In genomic region chr15:40762919-40763800, GRCh38 we compare ENCODE assay signal across 8 cellular contexts. TPM values are rescaled to one million over a fixed set of nuclear protein-coding genes. Genes with fewer than 3 reads are reported as not detected.
DNase-seq lines count a peak whose midpoint lies in the region; ATAC-seq and TF ChIP-seq lines count a peak whose summit lies in the region.

No MANE protein-coding gene starts in this region.

- peak overlapping the region; percentile 50 for H2AFZ ChIP-seq in neural progenitor cell (replicated peaks)

- H3K4me2 ChIP-seq in neural progenitor cell: peak overlapping the region; percentile 83

- peak overlapping the region; percentile 89 for H3K4me3 Mint-ChIP-seq in CD4-positive, alpha-beta T cell
- peak overlapping the region; percentile 78 for H3K4me3 Mint-ChIP-seq in activated T-helper 2 cell treated with anti-CD3 and anti-CD28 coated beads, Interferon-gamma antibody, Interleukin-2, Interleukin-4, amounts not matched to agents 10 μg/mL and 5 μg/mL and 100 μg/mL, durations not matched to agents 14 hours and 24 hours and 36 hours (ENCODE audit: low read depth)
- peak overlapping the region; percentile 84 for H3K4me3 Mint-ChIP-seq in neural progenitor cell

- H3K4me1 Mint-ChIP-seq in CD4-positive, alpha-beta T cell (ENCODE audit: low read depth): peaks cover 22% of the 10 kb centered on the region
- H3K4me1 Mint-ChIP-seq in activated T-helper 2 cell treated with anti-CD3 and anti-CD28 coated beads, Interferon-gamma antibody, Interleukin-2, Interleukin-4, amounts not matched to agents 10 μg/mL and 5 μg/mL and 100 μg/mL, durations not matched to agents 14 hours and 24 hours and 36 hours (ENCODE audit: low read depth): peaks cover 15% of the 10 kb centered on the region
- peaks cover 34% of the 10 kb centered on the region for H3K4me1 Mint-ChIP-seq in neural progenitor cell

- H3K9me3 ChIP-seq in CD4-positive, alpha-beta T cell (ENCODE audit: control insufficient read depth, low read length): no peaks in the 10 kb centered on the region
- H3K9me3 ChIP-seq in HEK293 (ENCODE audit: control insufficient read depth, insufficient read depth, low read depth, low read length) (no peaks in the 10 kb centered on the region), neural progenitor cell (ENCODE audit: low read depth) (no peaks in the 10 kb centered on the region)

- intact Hi-C loops in CD4-positive, alpha-beta T cell (cut with DNase I, micrococcal nuclease): loop anchor here in 1 of 2 experiments (5.0 to 10.0 kb wide), 2 partner anchors 171 to 352 kb away; partner anchors contain the start of genes INO80 and KNL1
- intact Hi-C loops in activated T-helper 2 cell treated with anti-CD3 and anti-CD28 coated beads, Interferon-gamma antibody, Interleukin-2, Interleukin-4, amounts not matched to agents 10 μg/mL and 5 μg/mL and 100 μg/mL, durations not matched to agents 14 hours and 24 hours and 36 hours (cut with micrococcal nuclease): loop anchor here (1.0 to 10.0 kb wide), 2 partner anchors 8 to 168 kb away; partner anchors contain the start of genes KNL1 and RMDN3

- peak overlapping the region; percentile 60 for H3K27ac ChIP-seq in CD4-positive, alpha-beta T cell (ENCODE audit: low read depth, low read length)
- H3K27ac ChIP-seq in HEK293 (ENCODE audit: extremely low read depth, low read depth, low read length) (peak overlapping the region; percentile 87), neural progenitor cell (no peak overlapping the region)

- H3K9me3 Mint-ChIP-seq in CD4-positive, alpha-beta T cell: no peaks in the 10 kb centered on the region
- no peaks in the 10 kb centered on the region for H3K9me3 Mint-ChIP-seq in activated T-helper 2 cell treated with anti-CD3 and anti-CD28 coated beads, Interferon-gamma antibody, Interleukin-2, Interleukin-4, amounts not matched to agents 10 μg/mL and 5 μg/mL and 100 μg/mL, durations not matched to agents 14 hours and 24 hours and 36 hours
- H3K9me3 Mint-ChIP-seq in neural progenitor cell: no peaks in the 10 kb centered on the region

- peak overlapping the region; percentile 33 for H3K4me3 ChIP-seq in HEK293 (ENCODE audit: low read depth, low read length)
- H3K4me3 ChIP-seq in fibroblast of the aortic adventitia (ENCODE audit: low read depth, low read length): peak overlapping the region; percentile 61
- H3K4me3 ChIP-seq in neural progenitor cell: peak overlapping the region; percentile 56

- no peaks in the 10 kb centered on the region for H4K20me1 ChIP-seq in neural progenitor cell (ENCODE audit: low read depth)

- H3F3A ChIP-seq in neural progenitor cell (ENCODE audit: low read depth): peaks cover 28% of the 10 kb centered on the region

- peak overlapping the region; percentile 90 for H3K27ac Mint-ChIP-seq in CD4-positive, alpha-beta T cell
- H3K27ac Mint-ChIP-seq in activated T-helper 2 cell treated with anti-CD3 and anti-CD28 coated beads, Interferon-gamma antibody, Interleukin-2, Interleukin-4, amounts not matched to agents 10 μg/mL and 5 μg/mL and 100 μg/mL, durations not matched to agents 14 hours and 24 hours and 36 hours: peak overlapping the region; percentile 90
- H3K27ac Mint-ChIP-seq in neural progenitor cell: no peak overlapping the region

- ATAC-seq in CD4-positive, alpha-beta T cell (ENCODE audit: poor library complexity): peak; percentile 4

- CTCF ChIA-PET in CD4-positive, alpha-beta T cell (lab: Charles Lee): interaction anchor here (0.7 to 2.9 kb wide), 5 partner anchors 19 to 309 kb away, joined by 3 to 13 read pairs (median 5); partner anchors contain the start of gene RAD51
- CTCF ChIA-PET in HEK293 (lab: Yijun Ruan, JAX): interaction anchor here (0.6 to 1.0 kb wide), 4 partner anchors 19 to 131 kb away, joined by 3 to 4 read pairs (median 4); partner anchors contain the start of genes SPINT1 and VPS18

- POLR2A ChIA-PET in CD4-positive, alpha-beta T cell (lab: Charles Lee): interaction anchor here (1.6 to 2.7 kb wide), 6 partner anchors 19 to 194 kb away, joined by 4 to 25 read pairs (median 6); partner anchors contain the start of genes RAD51, RPUSD2 and VPS18
- POLR2A ChIA-PET in HEK293 (lab: Yijun Ruan, JAX): interaction anchor here (0.6 to 1.6 kb wide), 3 partner anchors 44 to 166 kb away, joined by 3 read pairs; partner anchors contain the start of genes DLL4, DNAJC17, RAD51 and ZFYVE19

- peaks cover 10% of the 10 kb centered on the region for H3K4me1 ChIP-seq in HEK293 (ENCODE audit: control insufficient read depth, insufficient read depth, low read length)
- peaks cover 31% of the 10 kb centered on the region for H3K4me1 ChIP-seq in neural progenitor cell

- TF ChIP-seq CTCF in CD4-positive, alpha-beta T cell (IDR thresholded peaks at IDR 0.05): no peak
- TF ChIP-seq CTCF in HEK293 (tag by site-specific recombination; IDR thresholded peaks at IDR 0.05) (no peak), fibroblast of the aortic adventitia (IDR thresholded peaks at IDR 0.05; ENCODE audit: insufficient read depth, low read length) (no peak), neural progenitor cell (IDR thresholded peaks at IDR 0.05) (no peak)

- no peaks in the 10 kb centered on the region for H3K27me3 ChIP-seq in CD4-positive, alpha-beta T cell (ENCODE audit: control insufficient read depth, insufficient read depth, low read length)
- peaks cover 34% of the 10 kb centered on the region for H3K27me3 ChIP-seq in neural progenitor cell

- peaks cover 0 to 9% of the 10 kb centered on the region in 2 experiments; a peak in 1 of 3 replicates for H3K36me3 ChIP-seq in HEK293 (ENCODE audit: control insufficient read depth in 2 of 2, insufficient read depth in 1 of 2, low read length in 2 of 2)
- H3K36me3 ChIP-seq in neural progenitor cell: no peaks in the 10 kb centered on the region

- no peak overlapping the region for H3K9ac ChIP-seq in neural progenitor cell

- H3K36me3 Mint-ChIP-seq in CD4-positive, alpha-beta T cell (ENCODE audit: low read depth): peaks cover 8% of the 10 kb centered on the region
- peaks cover 11% of the 10 kb centered on the region for H3K36me3 Mint-ChIP-seq in activated T-helper 2 cell treated with anti-CD3 and anti-CD28 coated beads, Interferon-gamma antibody, Interleukin-2, Interleukin-4, amounts not matched to agents 10 μg/mL and 5 μg/mL and 100 μg/mL, durations not matched to agents 14 hours and 24 hours and 36 hours (ENCODE audit: low read depth)
- H3K36me3 Mint-ChIP-seq in neural progenitor cell: no peaks in the 10 kb centered on the region

- peak in 4 of 10 experiments; percentile 20 to 51 (median 26) for DNase-seq in CD4-positive, alpha-beta T cell
- DNase-seq in NCI-H524 (lab: John Stamatoyannopoulos, UW) (peak; percentile 63 to 81), fibroblast of the aortic adventitia (ENCODE audit: low read depth) (peak; percentile 37), neural progenitor cell (ENCODE audit: low spot score) (peak; percentile 49), AG20443 (ENCODE audit: low spot score) (no peak), pons (ENCODE audit: low spot score) (no peak)
- peak; percentile 30 for DNase-seq in activated T-helper 2 cell treated with anti-CD3 and anti-CD28 coated beads, Interferon-gamma antibody, Interleukin-2, Interleukin-4, amounts not matched to agents 10 μg/mL and 5 μg/mL and 100 μg/mL, durations not matched to agents 14 hours and 24 hours and 36 hours (ENCODE audit: low spot score)

- H3K79me2 ChIP-seq in neural progenitor cell (ENCODE audit: low read depth): no peaks in the 10 kb centered on the region

- H3K27me3 Mint-ChIP-seq in CD4-positive, alpha-beta T cell: no peaks in the 10 kb centered on the region
- H3K27me3 Mint-ChIP-seq in activated T-helper 2 cell treated with anti-CD3 and anti-CD28 coated beads, Interferon-gamma antibody, Interleukin-2, Interleukin-4, amounts not matched to agents 10 μg/mL and 5 μg/mL and 100 μg/mL, durations not matched to agents 14 hours and 24 hours and 36 hours (ENCODE audit: low read depth): no peaks in the 10 kb centered on the region
- peaks cover 8% of the 10 kb centered on the region for H3K27me3 Mint-ChIP-seq in neural progenitor cell (ENCODE audit: insufficient read depth, low read depth)

TF ChIP-seq in HEK293, 187 proteins besides CTCF, POLR2A, EP300 and RAD21 (continues in another document):
- TF ChIP-seq SP2 (tag by site-specific recombination; IDR thresholded peaks at IDR 0.05): peak; percentile 65
- TF ChIP-seq KLF1 (tag by site-specific recombination; IDR thresholded peaks at IDR 0.05): peak; percentile 15; the same call in 1 of the 2 replicates

RNA-seq across cellular contexts. Expression of gene GCHFR, which starts 0.7 kb away (rescaled TPM):
- 10 to 100 TPM; 13.5 to 14.8 TPM for total RNA-seq in CD4-positive, alpha-beta T cell
- total RNA-seq in activated T-helper 2 cell treated with anti-CD3 and anti-CD28 coated beads, Interferon-gamma antibody, Interleukin-2, Interleukin-4, amounts not matched to agents 10 μg/mL and 5 μg/mL and 100 μg/mL, durations not matched to agents 14 hours and 24 hours and 36 hours: 43.7 and 44.7 TPM in 2 replicates
- total RNA-seq in fibroblast of the aortic adventitia (ENCODE audit: low replicate concordance) (0.82 and 2.0 TPM in 2 replicates), neural progenitor cell (ENCODE audit: low replicate concordance) (2.8 and 3.0 TPM in 2 replicates)

RNA-seq across cellular contexts. Expression of gene C15orf62, which starts 6.6 kb away (rescaled TPM):
- under 1 TPM; 0.77 to 0.98 TPM for total RNA-seq in CD4-positive, alpha-beta T cell
- total RNA-seq in activated T-helper 2 cell treated with anti-CD3 and anti-CD28 coated beads, Interferon-gamma antibody, Interleukin-2, Interleukin-4, amounts not matched to agents 10 μg/mL and 5 μg/mL and 100 μg/mL, durations not matched to agents 14 hours and 24 hours and 36 hours: 0.48 and 0.76 TPM in 2 replicates
- 0.18 and 0.57 TPM in 2 replicates for total RNA-seq in fibroblast of the aortic adventitia (ENCODE audit: low replicate concordance)
- total RNA-seq in neural progenitor cell (ENCODE audit: low replicate concordance): not detected in 2 replicates

RNA-seq across cellular contexts. Expression of gene RMDN3, which starts 8.1 kb away (rescaled TPM):
- 10 to 100 TPM; 29.1 to 30.3 TPM for total RNA-seq in CD4-positive, alpha-beta T cell
- 28.3 and 30.6 TPM in 2 replicates for total RNA-seq in activated T-helper 2 cell treated with anti-CD3 and anti-CD28 coated beads, Interferon-gamma antibody, Interleukin-2, Interleukin-4, amounts not matched to agents 10 μg/mL and 5 μg/mL and 100 μg/mL, durations not matched to agents 14 hours and 24 hours and 36 hours
- total RNA-seq in fibroblast of the aortic adventitia (ENCODE audit: low replicate concordance) (18.0 and 54.0 TPM in 2 replicates), neural progenitor cell (ENCODE audit: low replicate concordance) (13.2 and 16.3 TPM in 2 replicates)

RNA-seq across cellular contexts. Expression of gene ZFYVE19, which starts 43.7 kb away (rescaled TPM):
- 10 to 100 TPM; 12.0 to 13.0 TPM for total RNA-seq in CD4-positive, alpha-beta T cell
- 37.6 and 39.3 TPM in 2 replicates for total RNA-seq in activated T-helper 2 cell treated with anti-CD3 and anti-CD28 coated beads, Interferon-gamma antibody, Interleukin-2, Interleukin-4, amounts not matched to agents 10 μg/mL and 5 μg/mL and 100 μg/mL, durations not matched to agents 14 hours and 24 hours and 36 hours
- total RNA-seq in fibroblast of the aortic adventitia (ENCODE audit: low replicate concordance) (13.0 and 24.9 TPM in 2 replicates), neural progenitor cell (ENCODE audit: low replicate concordance) (19.3 and 20.2 TPM in 2 replicates)

RNA-seq across cellular contexts. Expression of gene DNAJC17, which starts 44.1 kb away (rescaled TPM):
- 10 to 100 TPM; 14.4 to 17.9 TPM for total RNA-seq in CD4-positive, alpha-beta T cell
- total RNA-seq in activated T-helper 2 cell treated with anti-CD3 and anti-CD28 coated beads, Interferon-gamma antibody, Interleukin-2, Interleukin-4, amounts not matched to agents 10 μg/mL and 5 μg/mL and 100 μg/mL, durations not matched to agents 14 hours and 24 hours and 36 hours: 44.4 and 48.0 TPM in 2 replicates
- total RNA-seq in fibroblast of the aortic adventitia (ENCODE audit: low replicate concordance) (21.6 and 33.5 TPM in 2 replicates), neural progenitor cell (ENCODE audit: low replicate concordance) (23.3 and 49.3 TPM in 2 replicates)

Comparison
In these comparisons a context has a peak if more than half of its experiments do, and no peak if none do; other contexts are left out.
1. DNase-seq: peak in NCI-H524 (2 of 2), activated T-helper 2 cell treated with anti-CD3 and anti-CD28 coated beads, Interferon-gamma antibody, Interleukin-2, Interleukin-4, amounts not matched to agents 10 μg/mL and 5 μg/mL and 100 μg/mL, durations not matched to agents 14 hours and 24 hours and 36 hours (single experiment), fibroblast of the aortic adventitia (single experiment) and neural progenitor cell (single experiment); none in AG20443 (single experiment) and pons (single experiment).
2. Peak in every context shown above with its lines, with median percentiles within 50 percentile points of each other: H3K4me3 Mint-ChIP-seq and H3K4me3 ChIP-seq.